Comparison of ENCODE assay signal across 8 cellular contexts in genomic region chr9:6758418-6759113, GRCh38. TPM values are rescaled to one million over a fixed set of nuclear protein-coding genes. Genes with fewer than 3 reads are reported as not detected.
DNase-seq lines count a peak whose midpoint lies in the region; ATAC-seq and TF ChIP-seq lines count a peak whose summit lies in the region.

No MANE protein-coding gene starts in this region.

- TF ChIP-seq CTCF in OCI-LY1 (IDR thresholded peaks at IDR 0.05; ENCODE audit: low read length) (no peak), foreskin keratinocyte (conservative IDR thresholded peaks at IDR 0.05) (no peak)

- H3K79me2 ChIP-seq in ACC112 (ENCODE audit: control insufficient read depth, insufficient read depth, low read length, unreplicated experiment) (peaks cover 47% of the 10 kb centered on the region), OCI-LY1 (ENCODE audit: insufficient read depth, low read length) (peaks cover 42% of the 10 kb centered on the region)

- H3K9me3 ChIP-seq in OCI-LY1 (ENCODE audit: low read length): no peaks in the 10 kb centered on the region
- H3K9me3 ChIP-seq in neuron (ENCODE audit: low read length): peaks cover 2% of the 10 kb centered on the region

- H3F3A ChIP-seq in OCI-LY1 (ENCODE audit: insufficient read depth, low read length): no peaks in the 10 kb centered on the region

- H3K36me3 ChIP-seq in ACC112 (ENCODE audit: insufficient read depth, low read length) (no peaks in the 10 kb centered on the region), OCI-LY1 (ENCODE audit: insufficient read depth, low read length) (no peaks in the 10 kb centered on the region; the same call in 1 of the 2 replicates), neuron (ENCODE audit: insufficient read depth, low read length) (no peaks in the 10 kb centered on the region)

- no peaks in the 10 kb centered on the region for H3K9me2 ChIP-seq in OCI-LY1 (ENCODE audit: low read depth, low read length)

- H2AFZ ChIP-seq in ACC112 (ENCODE audit: low read length, unreplicated experiment): peak overlapping the region; percentile 33
- no peak overlapping the region for H2AFZ ChIP-seq in OCI-LY1 (ENCODE audit: low read length)
- H2AFZ ChIP-seq in neuron (ENCODE audit: low read depth, low read length): peak overlapping the region; percentile 53

- H4K20me1 ChIP-seq in OCI-LY1 (ENCODE audit: insufficient read depth, low read length): no peaks in the 10 kb centered on the region

- H3K27ac ChIP-seq in ACC112 (ENCODE audit: low read depth, low read length): peak overlapping the region; percentile 91
- H3K27ac ChIP-seq in OCI-LY1 (ENCODE audit: low read depth, low read length, poor library complexity, severe bottlenecking): peak overlapping the region; percentile 80
- H3K27ac ChIP-seq in foreskin keratinocyte: peak overlapping the region; percentile 30
- peak overlapping the region; percentile 93 for H3K27ac ChIP-seq in temporal lobe (ENCODE audit: low read depth, low read length)

- peak overlapping the region; percentile 75 for H3K9ac ChIP-seq in OCI-LY1 (ENCODE audit: low read length)

- H3K27me3 ChIP-seq in ACC112 (ENCODE audit: insufficient read depth, low read length) (no peaks in the 10 kb centered on the region), OCI-LY1 (ENCODE audit: insufficient read depth, low read length) (no peaks in the 10 kb centered on the region), foreskin keratinocyte (no peaks in the 10 kb centered on the region), neuron (ENCODE audit: insufficient read depth, low read length) (no peaks in the 10 kb centered on the region)

- ATAC-seq in GM18498 (IDR thresholded peaks at IDR 0.05; ENCODE audit: unreplicated experiment): peak; percentile 26
- peak; percentile 27 for ATAC-seq in HG02973 (IDR thresholded peaks at IDR 0.05; ENCODE audit: unreplicated experiment)
- peak; percentile 47 for ATAC-seq in foreskin keratinocyte

- H3K4me1 ChIP-seq in ACC112 (ENCODE audit: control insufficient read depth, insufficient read depth, low read length, unreplicated experiment) (peaks cover 10% of the 10 kb centered on the region), OCI-LY1 (ENCODE audit: insufficient read depth, low read length, severe bottlenecking) (peaks cover 22% of the 10 kb centered on the region), foreskin keratinocyte (peaks cover 5% of the 10 kb centered on the region), neuron (ENCODE audit: insufficient read depth, low read length) (peaks cover 14% of the 10 kb centered on the region)

- H3K4me3 ChIP-seq in ACC112 (ENCODE audit: low read depth, low read length) (peak overlapping the region; percentile 90), OCI-LY1 (ENCODE audit: low read depth, low read length, poor library complexity, severe bottlenecking) (peak overlapping the region; percentile 78), neuron (ENCODE audit: low read length) (peak overlapping the region; percentile 58)

- peak overlapping the region; percentile 61 for H3K4me2 ChIP-seq in OCI-LY1 (ENCODE audit: low read length)

- peak; percentile 36 for DNase-seq in activated T-helper 9 cell treated with anti-CD3 and anti-CD28 coated beads, Interleukin-2, amount 50 U/mL, for 16 hours (ENCODE audit: low read depth)
- DNase-seq in foreskin keratinocyte: peak; percentile 64 to 77

RNA-seq across cellular contexts. Expression of gene KDM4C, which starts 0.8 kb away (rescaled TPM):
- total RNA-seq in foreskin keratinocyte (12.1 and 12.2 TPM in 2 replicates), temporal lobe (33.9 TPM)
- 3.0 and 3.2 TPM in 2 replicates for polyA plus RNA-seq in foreskin keratinocyte

Comparison
In these comparisons a context has a peak if more than half of its experiments do, and no peak if none do; other contexts are left out.
1. Peak in every context shown above with its lines: DNase-seq, ATAC-seq, H3K4me3 ChIP-seq and H3K27ac ChIP-seq.
2. H3K27ac ChIP-seq: peak in every context shown above with its lines; median percentile 93 in temporal lobe; 91 in ACC112; 80 in OCI-LY1; 30 in foreskin keratinocyte.